1 cellular context compared by ENCODE assay signal in the genomic region with DNA sequence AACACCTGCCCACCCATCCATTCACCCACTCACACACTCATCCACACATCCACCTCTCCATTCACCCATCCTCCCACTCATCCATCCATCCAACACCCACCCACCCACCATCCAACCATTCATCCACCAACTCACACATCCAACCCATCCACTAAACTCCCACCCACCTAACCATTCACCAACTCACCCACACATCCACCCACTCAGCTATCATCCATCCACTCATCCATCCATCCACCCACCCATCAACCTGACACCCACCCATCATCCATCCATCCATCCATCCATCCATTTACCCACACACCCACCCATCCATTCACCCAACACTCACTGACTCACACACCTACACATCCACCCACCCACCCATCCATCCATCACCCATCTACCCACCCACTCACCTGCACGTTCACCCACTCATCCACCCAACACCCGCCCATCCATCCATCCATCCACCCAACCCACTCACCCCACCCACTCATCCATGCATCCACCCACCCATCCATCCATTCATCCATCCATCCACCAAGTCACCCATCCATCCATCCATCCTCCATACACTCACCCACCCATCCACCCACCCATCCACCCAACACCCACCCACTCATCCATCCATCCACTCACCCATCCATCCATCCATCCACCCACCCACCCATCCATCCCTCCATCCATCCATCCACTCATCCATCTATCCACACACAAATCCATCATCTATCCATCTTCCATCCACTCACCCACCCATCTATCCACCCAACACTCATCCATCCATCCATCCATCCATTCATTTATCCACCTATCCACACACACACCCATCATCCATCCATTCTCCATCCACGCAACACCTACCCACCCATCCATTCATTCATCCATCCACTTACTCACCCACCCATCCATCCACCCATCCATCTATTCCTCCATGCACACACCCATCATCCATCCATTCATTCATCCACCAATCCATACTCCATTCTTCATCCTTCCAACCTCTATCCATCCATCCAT.
TF ChIP-seq lines count a peak whose summit lies in the region.

No MANE protein-coding gene starts in this region.

TF ChIP-seq in H1, 55 proteins besides CTCF, POLR2A, EP300 and RAD21:
- TF ChIP-seq, protein P1, sequence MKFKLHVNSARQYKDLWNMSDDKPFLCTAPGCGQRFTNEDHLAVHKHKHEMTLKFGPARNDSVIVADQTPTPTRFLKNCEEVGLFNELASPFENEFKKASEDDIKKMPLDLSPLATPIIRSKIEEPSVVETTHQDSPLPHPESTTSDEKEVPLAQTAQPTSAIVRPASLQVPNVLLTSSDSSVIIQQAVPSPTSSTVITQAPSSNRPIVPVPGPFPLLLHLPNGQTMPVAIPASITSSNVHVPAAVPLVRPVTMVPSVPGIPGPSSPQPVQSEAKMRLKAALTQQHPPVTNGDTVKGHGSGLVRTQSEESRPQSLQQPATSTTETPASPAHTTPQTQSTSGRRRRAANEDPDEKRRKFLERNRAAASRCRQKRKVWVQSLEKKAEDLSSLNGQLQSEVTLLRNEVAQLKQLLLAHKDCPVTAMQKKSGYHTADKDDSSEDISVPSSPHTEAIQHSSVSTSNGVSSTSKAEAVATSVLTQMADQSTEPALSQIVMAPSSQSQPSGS (IDR thresholded peaks at IDR 0.05; ENCODE audit: low read length): no peak
- TF ChIP-seq SAP30 (IDR thresholded peaks at IDR 0.05; ENCODE audit: insufficient read depth, insufficient replicate concordance, low read length): no peak
